Comparison of ENCODE assay signal across 20 cellular contexts in genomic region chr4:121189351-121189750, GRCh38. TPM values are rescaled to one million over a fixed set of nuclear protein-coding genes. Genes with fewer than 3 reads are reported as not detected.
DNase-seq lines count a peak whose midpoint lies in the region; ATAC-seq and TF ChIP-seq lines count a peak whose summit lies in the region.
"Had no signal": no experiment of that assay in that cellular context is flagged by ENCODE, and none has a peak within 500 bp of the region (broad histone marks: within the 10 kb centered on the region; RNA-seq: fewer than 3 reads in every experiment).

No MANE protein-coding gene starts in this region.

- H4K91ac ChIP-seq in H9 (ENCODE audit: insufficient read length, low read depth, low read length), result no peak overlapping the region

- H2BK20ac ChIP-seq in H9 (ENCODE audit: low read depth, low read length, poor library complexity, severe bottlenecking), result no peak overlapping the region

- H3K79me2 ChIP-seq in H9 (ENCODE audit: insufficient read depth, low read length), result no peaks in the 10 kb centered on the region

- H3K9me3 Mint-ChIP-seq in CD4-positive, alpha-beta memory T cell, result no peaks in the 10 kb centered on the region
- no peaks in the 10 kb centered on the region for H3K9me3 Mint-ChIP-seq in H9
- H3K9me3 Mint-ChIP-seq in activated CD8-positive, alpha-beta T cell treated with anti-CD3 and anti-CD28 coated beads for 36 hours, result no peaks in the 10 kb centered on the region
- H3K9me3 Mint-ChIP-seq in naive thymus-derived CD4-positive, alpha-beta T cell, result no peaks in the 10 kb centered on the region

- TF ChIP-seq CTCF in H9 (conservative IDR thresholded peaks at IDR 0.05), result no peak
- no peak for TF ChIP-seq CTCF in activated CD8-positive, alpha-beta T cell treated with anti-CD3 and anti-CD28 coated beads for 36 hours (IDR thresholded peaks at IDR 0.05)
- TF ChIP-seq CTCF in colonic mucosa (IDR thresholded peaks at IDR 0.05), result no peak

- H3T11ph ChIP-seq in H9 (ENCODE audit: low read length), result no peak overlapping the region

- H2BK5ac ChIP-seq in H9 (ENCODE audit: insufficient read length, low read length), result no peak overlapping the region

- peaks cover 40 to 59% (median 50%) of the 10 kb centered on the region in 4 donors for H3K4me1 Mint-ChIP-seq in CD4-positive, alpha-beta memory T cell
- H3K4me1 Mint-ChIP-seq in H9, result peaks cover 16 to 21% of the 10 kb centered on the region in 2 experiments
- peaks cover 61% of the 10 kb centered on the region for H3K4me1 Mint-ChIP-seq in activated CD8-positive, alpha-beta T cell treated with anti-CD3 and anti-CD28 coated beads for 36 hours (ENCODE audit: low read depth)
- peaks cover 31 to 81% (median 72%) of the 10 kb centered on the region in 7 donors for H3K4me1 Mint-ChIP-seq in naive thymus-derived CD4-positive, alpha-beta T cell

- no peak overlapping the region for H3K56ac ChIP-seq in H9 (ENCODE audit: insufficient read length, low read depth, low read length)

- peak overlapping the region; percentile 34 for H3K27ac ChIP-seq in CD4-positive, alpha-beta memory T cell (ENCODE audit: low read depth, low read length)
- H3K27ac ChIP-seq in H9 (ENCODE audit: insufficient read length, low read depth, low read length) (no peak overlapping the region), colonic mucosa (no peak overlapping the region)
- H3K27ac ChIP-seq in naive thymus-derived CD4-positive, alpha-beta T cell (ENCODE audit: low read depth, low read length), result peak overlapping the region; percentile 48
- H3K27ac ChIP-seq: psoas muscle, SJSA1 had no signal

- no peak overlapping the region for H3K4me2 ChIP-seq in H9 (ENCODE audit: insufficient read depth, insufficient read length, low read length)

- H3K4me3 Mint-ChIP-seq in CD4-positive, alpha-beta memory T cell, result peak overlapping the region; percentile 65 to 86 (median 81)
- H3K4me3 Mint-ChIP-seq in H9, result 0 out of 5 replicates have a peak overlapping the region, but pooled peaks of 1 of the 2 experiments have one; percentile 22
- peak overlapping the region; percentile 50 for H3K4me3 Mint-ChIP-seq in activated CD8-positive, alpha-beta T cell treated with anti-CD3 and anti-CD28 coated beads for 36 hours
- peak overlapping the region in 9 of 10 donors; percentile 66 to 87 (median 79) for H3K4me3 Mint-ChIP-seq in naive thymus-derived CD4-positive, alpha-beta T cell

- no peak overlapping the region for H2AFZ ChIP-seq in H9 (ENCODE audit: low read length)

- no peak overlapping the region for H2BK15ac ChIP-seq in H9 (ENCODE audit: low read depth, low read length)

- no peak overlapping the region for H3K14ac ChIP-seq in H9 (ENCODE audit: insufficient read depth, low read length)

- H3K27me3 Mint-ChIP-seq in CD4-positive, alpha-beta memory T cell, result no peaks in the 10 kb centered on the region
- H3K27me3 Mint-ChIP-seq in H9 (ENCODE audit: low read depth), result no peaks in the 10 kb centered on the region
- no peaks in the 10 kb centered on the region for H3K27me3 Mint-ChIP-seq in activated CD8-positive, alpha-beta T cell treated with anti-CD3 and anti-CD28 coated beads for 36 hours
- no peaks in the 10 kb centered on the region for H3K27me3 Mint-ChIP-seq in naive thymus-derived CD4-positive, alpha-beta T cell

- CTCF ChIA-PET in CD4-positive, alpha-beta memory T cell (lab: Charles Lee; ENCODE audit: partially characterized antibody), result interaction anchor here (1.1 to 8.1 kb wide), 12 partner anchors 9 to 119 kb away, joined by 3 to 203 read pairs (median 10); partner anchors contain the start of gene TNIP3
- CTCF ChIA-PET in activated CD8-positive, alpha-beta T cell treated with anti-CD3 and anti-CD28 coated beads for 36 hours (lab: Charles Lee), result interaction anchor here (1.3 to 6.8 kb wide), 6 partner anchors 11 to 119 kb away, joined by 3 to 155 read pairs (median 6); no protein-coding TSS in a partner anchor
- CTCF ChIA-PET in naive thymus-derived CD4-positive, alpha-beta T cell (lab: Charles Lee), result interaction anchor here (1.0 to 4.2 kb wide), 4 partner anchors 12 to 64 kb away, joined by 3 to 90 read pairs (median 14); no protein-coding TSS in a partner anchor

- ATAC-seq in activated CD8-positive, alpha-beta T cell treated with anti-CD3 and anti-CD28 coated beads for 36 hours, result peak; percentile 53
- ATAC-seq in naive thymus-derived CD4-positive, alpha-beta T cell, result no peak
- ATAC-seq: HCT116, PC-3, psoas muscle had no signal

- no peaks in the 10 kb centered on the region for H3K36me3 Mint-ChIP-seq in CD4-positive, alpha-beta memory T cell
- H3K36me3 Mint-ChIP-seq in H9 (ENCODE audit: insufficient read depth in 1 of 3, low read depth in 3 of 3), result no peaks in the 10 kb centered on the region
- H3K36me3 Mint-ChIP-seq in activated CD8-positive, alpha-beta T cell treated with anti-CD3 and anti-CD28 coated beads for 36 hours (ENCODE audit: low read depth), result no peaks in the 10 kb centered on the region
- H3K36me3 Mint-ChIP-seq in naive thymus-derived CD4-positive, alpha-beta T cell, result peaks cover 0 to 13% (median 0%) of the 10 kb centered on the region in 5 donors

- peak overlapping the region; percentile 83 to 89 (median 86) for H3K27ac Mint-ChIP-seq in CD4-positive, alpha-beta memory T cell
- peak overlapping the region in 2 of 3 experiments; percentile 17 to 65; a peak in 3 of 7 replicates for H3K27ac Mint-ChIP-seq in H9
- peak overlapping the region; percentile 43 for H3K27ac Mint-ChIP-seq in activated CD8-positive, alpha-beta T cell treated with anti-CD3 and anti-CD28 coated beads for 36 hours
- peak overlapping the region; percentile 81 to 92 (median 86) for H3K27ac Mint-ChIP-seq in naive thymus-derived CD4-positive, alpha-beta T cell

- POLR2A ChIA-PET in CD4-positive, alpha-beta memory T cell (lab: Charles Lee; ENCODE audit: partially characterized antibody), result interaction anchor here (1.3 to 2.2 kb wide), 7 partner anchors 9 to 118 kb away, joined by 3 to 15 read pairs (median 8); partner anchors contain the start of gene TNIP3
- POLR2A ChIA-PET in activated CD8-positive, alpha-beta T cell treated with anti-CD3 and anti-CD28 coated beads for 36 hours (lab: Charles Lee), result interaction anchor here (0.8 to 1.4 kb wide), 3 partner anchors 53 to 168 kb away, joined by 3 to 4 read pairs (median 4); no protein-coding TSS in a partner anchor
- POLR2A ChIA-PET in naive thymus-derived CD4-positive, alpha-beta T cell (lab: Charles Lee), result interaction anchor here (1.0 to 9.8 kb wide), 7 partner anchors 9 to 70 kb away, joined by 3 to 63 read pairs (median 7); no protein-coding TSS in a partner anchor

- no peaks in the 10 kb centered on the region for H3K27me3 ChIP-seq in CD4-positive, alpha-beta memory T cell (ENCODE audit: insufficient read depth, low read length)
- no peaks in the 10 kb centered on the region for H3K27me3 ChIP-seq in H9 (ENCODE audit: insufficient read depth, low read length)
- no peaks in the 10 kb centered on the region for H3K27me3 ChIP-seq in naive thymus-derived CD4-positive, alpha-beta T cell (ENCODE audit: control insufficient read depth in 2 of 2, insufficient read depth in 2 of 2, low read length in 2 of 2)
- H3K27me3 ChIP-seq in colonic mucosa, result no peaks in the 10 kb centered on the region
- H3K27me3 ChIP-seq: SJSA1 had no signal

- no peaks in the 10 kb centered on the region for H3K79me1 ChIP-seq in H9 (ENCODE audit: insufficient read depth, low read depth, low read length, poor library complexity, severe bottlenecking)

- no peak overlapping the region for H2AK5ac ChIP-seq in H9 (ENCODE audit: insufficient read length, low read length)

- H3K9me3 ChIP-seq in CD4-positive, alpha-beta memory T cell (ENCODE audit: control insufficient read depth in 1 of 2, low read length in 2 of 2), result no peaks in the 10 kb centered on the region
- no peaks in the 10 kb centered on the region for H3K9me3 ChIP-seq in H9 (ENCODE audit: control insufficient read depth, low read depth, low read length)
- H3K9me3 ChIP-seq in naive thymus-derived CD4-positive, alpha-beta T cell (ENCODE audit: control insufficient read depth in 2 of 3, low read length in 3 of 3), result no peaks in the 10 kb centered on the region
- no peaks in the 10 kb centered on the region for H3K9me3 ChIP-seq in colonic mucosa
- H3K9me3 ChIP-seq: psoas muscle, SJSA1 had no signal

- H4K20me1 ChIP-seq in H9 (ENCODE audit: control insufficient read depth, insufficient read depth, insufficient read length), result no peaks in the 10 kb centered on the region

- no peak overlapping the region for H4K8ac ChIP-seq in H9 (replicated peaks; ENCODE audit: insufficient read length, low read depth, low read length)

- H3K36me3 ChIP-seq in CD4-positive, alpha-beta memory T cell (ENCODE audit: insufficient read depth, low read length), result no peaks in the 10 kb centered on the region
- H3K36me3 ChIP-seq in naive thymus-derived CD4-positive, alpha-beta T cell (ENCODE audit: control insufficient read depth in 2 of 3, insufficient read depth in 3 of 3, low read length in 3 of 3), result no peaks in the 10 kb centered on the region
- no peaks in the 10 kb centered on the region for H3K36me3 ChIP-seq in colonic mucosa
- H3K36me3 ChIP-seq: SJSA1 had no signal

- peak overlapping the region in 1 of 2 donors; percentile 26 for H3K4me3 ChIP-seq in CD4-positive, alpha-beta memory T cell (ENCODE audit: low read length in 2 of 2)
- H3K4me3 ChIP-seq in naive thymus-derived CD4-positive, alpha-beta T cell (ENCODE audit: low read length), result peak overlapping the region; percentile 19
- no peak overlapping the region for H3K4me3 ChIP-seq in colonic mucosa
- H3K4me3 ChIP-seq: psoas muscle, SJSA1 had no signal

- no peak for DNase-seq in CD4-positive, alpha-beta memory T cell
- DNase-seq in H9, result no peak
- DNase-seq in activated CD8-positive, alpha-beta T cell treated with anti-CD3 and anti-CD28 coated beads for 36 hours, result no peak
- no peak for DNase-seq in naive thymus-derived CD4-positive, alpha-beta T cell
- DNase-seq in head of caudate nucleus, result no peak
- no peak for DNase-seq in colonic mucosa
- DNase-seq in NCI-H446 treated with DMSO at 0.1 percent for 48 hours (lab: John Stamatoyannopoulos, UW), result no peak
- DNase-seq: cortex of kidney, Karpas-422, left cardiac atrium, NCI-H1417 treated with DMSO at 0.1 percent for 48 hours, NCI-H2171, NCI-H774, PC-3, psoas muscle, T1000 had no signal

- H4K5ac ChIP-seq in H9 (ENCODE audit: insufficient read length, low read depth, low read length), result no peak overlapping the region

- peaks cover 53% of the 10 kb centered on the region for H3K4me1 ChIP-seq in CD4-positive, alpha-beta memory T cell (ENCODE audit: insufficient read depth, low read length)
- peaks cover 5% of the 10 kb centered on the region; the same call in 1 of the 2 replicates for H3K4me1 ChIP-seq in H9 (ENCODE audit: insufficient read depth, low read length)
- peaks cover 32 to 50% of the 10 kb centered on the region in 2 donors for H3K4me1 ChIP-seq in naive thymus-derived CD4-positive, alpha-beta T cell (ENCODE audit: control insufficient read depth in 2 of 2, insufficient read depth in 2 of 2, low read length in 2 of 2)
- H3K4me1 ChIP-seq in colonic mucosa, result no peaks in the 10 kb centered on the region
- H3K4me1 ChIP-seq: psoas muscle, SJSA1 had no signal

- H2BK12ac ChIP-seq in H9 (ENCODE audit: insufficient read length, low read depth, low read length), result no peak overlapping the region

- no peak overlapping the region for H3K23ac ChIP-seq in H9 (ENCODE audit: insufficient read length, low read depth, low read length)

- no peak overlapping the region for H3K9ac ChIP-seq in H9 (ENCODE audit: extremely low read depth, insufficient read length, low read length)
- H3K9ac ChIP-seq in colonic mucosa (ENCODE audit: low read depth in 2 of 2, low read length in 2 of 2), result no peak overlapping the region

- H3K4ac ChIP-seq in H9 (ENCODE audit: low read depth, low read length), result no peak overlapping the region

- H3K18ac ChIP-seq in H9 (ENCODE audit: insufficient read length, low read depth, low read length), result no peak overlapping the region

- no peak overlapping the region for H2BK120ac ChIP-seq in H9 (ENCODE audit: low read depth, low read length, poor library complexity, severe bottlenecking)

- H3K23me2 ChIP-seq in H9 (ENCODE audit: insufficient read length, low read depth, low read length, poor library complexity, severe bottlenecking), result no peaks in the 10 kb centered on the region

- WGBS in H9 (ENCODE audit: extremely low coverage, insufficient read length, low lambda C conversion rate), result no CpG with 5 or more reads among the region's 1 CpG

- intact Hi-C loops in CD4-positive, alpha-beta memory T cell (cut with micrococcal nuclease), result loop anchor here (10.0 kb wide), 1 partner anchor 55 kb away; no protein-coding TSS in a partner anchor
- intact Hi-C loops in activated CD8-positive, alpha-beta T cell treated with anti-CD3 and anti-CD28 coated beads for 36 hours (cut with micrococcal nuclease), result loop anchor here (5.0 kb wide), 1 partner anchor 37 kb away; no protein-coding TSS in a partner anchor
- intact Hi-C loops in naive thymus-derived CD4-positive, alpha-beta T cell (cut with micrococcal nuclease), result loop anchor here (5.0 to 10.0 kb wide), 2 partner anchors 508 to 965 kb away; partner anchors contain the start of genes ANXA5 (in 1 of the 2) and BLTP1 (in 1 of the 2)
- intact Hi-C loops in head of caudate nucleus (cut with DNase I) (no loop called here), colonic mucosa (cut with DNase I) (no loop called here)

RNA-seq across cellular contexts. Expression of gene TNIP3, which starts 25.2 kb away (rescaled TPM):
- under 1 TPM; 0.38 to 0.55 TPM for total RNA-seq in CD4-positive, alpha-beta memory T cell
- polyA plus RNA-seq in CD4-positive, alpha-beta memory T cell, result under 1 TPM; 0.52 to 0.55 TPM
- total RNA-seq in H9 (2021) (not detected in 2 replicates), colonic mucosa (1 to 10 TPM in 1 of 2 donors, under 1 TPM in 1; 0.40 to 1.2 TPM)
- 1 to 10 TPM; 1.9 to 2.4 TPM for total RNA-seq in activated CD8-positive, alpha-beta T cell treated with anti-CD3 and anti-CD28 coated beads for 36 hours
- total RNA-seq in naive thymus-derived CD4-positive, alpha-beta T cell, result 1 to 10 TPM in 2 of 5 experiments, under 1 TPM in 3; 0.57 to 1.8 (median 0.90) TPM
- polyA plus RNA-seq in naive thymus-derived CD4-positive, alpha-beta T cell, result under 1 TPM; 0.30 to 0.62 TPM
- total RNA-seq: endothelial cell of umbilical vein, G401, PC-3, psoas muscle had no signal
- polyA plus RNA-seq: endothelial cell of umbilical vein, psoas muscle had no signal

Comparison
In these comparisons a context has a peak if more than half of its experiments do, and no peak if none do; other contexts are left out.
1. H3K27ac ChIP-seq: peak in CD4-positive, alpha-beta memory T cell (single experiment) and naive thymus-derived CD4-positive, alpha-beta T cell (single experiment); none in H9 (single experiment) and colonic mucosa (single experiment).
2. intact Hi-C loops: an anchor here in CD4-positive, alpha-beta memory T cell (10.0 kb wide), activated CD8-positive, alpha-beta T cell treated with anti-CD3 and anti-CD28 coated beads for 36 hours (5.0 kb wide) and naive thymus-derived CD4-positive, alpha-beta T cell (5.0 to 10.0 kb wide); none called in head of caudate nucleus and colonic mucosa.
3. Peak in every context shown above with its lines, with median percentiles within 50 percentile points of each other: H3K27ac Mint-ChIP-seq.